In the genomic region with DNA sequence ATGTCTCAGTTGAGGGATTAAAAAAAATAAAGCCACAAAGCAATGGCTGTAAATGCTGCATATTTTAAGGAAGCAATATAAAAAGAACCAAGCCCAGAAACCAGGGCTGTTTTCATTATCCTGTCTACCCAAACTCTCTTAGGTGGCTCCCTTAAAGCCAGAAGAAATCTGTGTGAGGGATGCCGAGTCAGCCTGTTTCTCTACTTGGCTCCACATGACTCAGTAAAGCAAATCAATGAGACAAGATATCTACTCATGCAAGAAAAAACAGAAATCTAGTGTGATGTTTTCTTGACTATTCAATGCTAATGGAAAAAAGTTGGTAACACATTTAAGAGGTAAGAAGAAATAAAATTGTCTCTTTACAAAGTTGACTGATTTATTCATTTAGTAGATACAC, we compare ENCODE assay signal across 2 cellular contexts.
TF ChIP-seq lines count a peak whose summit lies in the region.

No MANE protein-coding gene starts in this region.

TF ChIP-seq in A549, 52 proteins besides CTCF, POLR2A, EP300 and RAD21 (continued from another document):
- no peak for TF ChIP-seq POLR2AphosphoS2 (conservative IDR thresholded peaks at IDR 0.05; ENCODE audit: low read length)

TF ChIP-seq in HCT116, 20 proteins besides CTCF, POLR2A, EP300 and RAD21 (continued from another document):
- TF ChIP-seq, protein P1, sequence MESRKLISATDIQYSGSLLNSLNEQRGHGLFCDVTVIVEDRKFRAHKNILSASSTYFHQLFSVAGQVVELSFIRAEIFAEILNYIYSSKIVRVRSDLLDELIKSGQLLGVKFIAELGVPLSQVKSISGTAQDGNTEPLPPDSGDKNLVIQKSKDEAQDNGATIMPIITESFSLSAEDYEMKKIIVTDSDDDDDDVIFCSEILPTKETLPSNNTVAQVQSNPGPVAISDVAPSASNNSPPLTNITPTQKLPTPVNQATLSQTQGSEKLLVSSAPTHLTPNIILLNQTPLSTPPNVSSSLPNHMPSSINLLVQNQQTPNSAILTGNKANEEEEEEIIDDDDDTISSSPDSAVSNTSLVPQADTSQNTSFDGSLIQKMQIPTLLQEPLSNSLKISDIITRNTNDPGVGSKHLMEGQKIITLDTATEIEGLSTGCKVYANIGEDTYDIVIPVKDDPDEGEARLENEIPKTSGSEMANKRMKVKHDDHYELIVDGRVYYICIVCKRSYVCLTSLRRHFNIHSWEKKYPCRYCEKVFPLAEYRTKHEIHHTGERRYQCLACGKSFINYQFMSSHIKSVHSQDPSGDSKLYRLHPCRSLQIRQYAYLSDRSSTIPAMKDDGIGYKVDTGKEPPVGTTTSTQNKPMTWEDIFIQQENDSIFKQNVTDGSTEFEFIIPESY (IDR thresholded peaks at IDR 0.05; ENCODE audit: extremely low read depth, insufficient replicate concordance, low read length) = no peak
- TF ChIP-seq YY1 (IDR thresholded peaks at IDR 0.05; ENCODE audit: extremely low read depth, insufficient replicate concordance, low read depth, low read length) = no peak
- TF ChIP-seq ZFX (IDR thresholded peaks at IDR 0.05) = no peak
- TF ChIP-seq SIN3A (IDR thresholded peaks at IDR 0.05; ENCODE audit: low read depth) = no peak
- TF ChIP-seq TCF7L2 (IDR thresholded peaks at IDR 0.05; ENCODE audit: borderline replicate concordance, extremely low read depth, insufficient read depth, insufficient read length) = no peak
- no peak for TF ChIP-seq EZH2phosphoT487 (IDR thresholded peaks at IDR 0.05; ENCODE audit: borderline replicate concordance)
- no peak for TF ChIP-seq CEBPB (IDR thresholded peaks at IDR 0.05; ENCODE audit: low read depth)
- no peak for TF ChIP-seq ZNF274 (IDR thresholded peaks at IDR 0.05; ENCODE audit: low read depth, low read length)
- TF ChIP-seq, protein P2, sequence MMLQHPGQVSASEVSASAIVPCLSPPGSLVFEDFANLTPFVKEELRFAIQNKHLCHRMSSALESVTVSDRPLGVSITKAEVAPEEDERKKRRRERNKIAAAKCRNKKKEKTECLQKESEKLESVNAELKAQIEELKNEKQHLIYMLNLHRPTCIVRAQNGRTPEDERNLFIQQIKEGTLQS (IDR thresholded peaks at IDR 0.05) = no peak
- no peak for TF ChIP-seq EZH2 (IDR thresholded peaks at IDR 0.05)
- TF ChIP-seq ELF1 (IDR thresholded peaks at IDR 0.05; ENCODE audit: borderline replicate concordance, low read depth) = no peak
- TF ChIP-seq JUND (IDR thresholded peaks at IDR 0.05) = no peak
- TF ChIP-seq, protein P3, sequence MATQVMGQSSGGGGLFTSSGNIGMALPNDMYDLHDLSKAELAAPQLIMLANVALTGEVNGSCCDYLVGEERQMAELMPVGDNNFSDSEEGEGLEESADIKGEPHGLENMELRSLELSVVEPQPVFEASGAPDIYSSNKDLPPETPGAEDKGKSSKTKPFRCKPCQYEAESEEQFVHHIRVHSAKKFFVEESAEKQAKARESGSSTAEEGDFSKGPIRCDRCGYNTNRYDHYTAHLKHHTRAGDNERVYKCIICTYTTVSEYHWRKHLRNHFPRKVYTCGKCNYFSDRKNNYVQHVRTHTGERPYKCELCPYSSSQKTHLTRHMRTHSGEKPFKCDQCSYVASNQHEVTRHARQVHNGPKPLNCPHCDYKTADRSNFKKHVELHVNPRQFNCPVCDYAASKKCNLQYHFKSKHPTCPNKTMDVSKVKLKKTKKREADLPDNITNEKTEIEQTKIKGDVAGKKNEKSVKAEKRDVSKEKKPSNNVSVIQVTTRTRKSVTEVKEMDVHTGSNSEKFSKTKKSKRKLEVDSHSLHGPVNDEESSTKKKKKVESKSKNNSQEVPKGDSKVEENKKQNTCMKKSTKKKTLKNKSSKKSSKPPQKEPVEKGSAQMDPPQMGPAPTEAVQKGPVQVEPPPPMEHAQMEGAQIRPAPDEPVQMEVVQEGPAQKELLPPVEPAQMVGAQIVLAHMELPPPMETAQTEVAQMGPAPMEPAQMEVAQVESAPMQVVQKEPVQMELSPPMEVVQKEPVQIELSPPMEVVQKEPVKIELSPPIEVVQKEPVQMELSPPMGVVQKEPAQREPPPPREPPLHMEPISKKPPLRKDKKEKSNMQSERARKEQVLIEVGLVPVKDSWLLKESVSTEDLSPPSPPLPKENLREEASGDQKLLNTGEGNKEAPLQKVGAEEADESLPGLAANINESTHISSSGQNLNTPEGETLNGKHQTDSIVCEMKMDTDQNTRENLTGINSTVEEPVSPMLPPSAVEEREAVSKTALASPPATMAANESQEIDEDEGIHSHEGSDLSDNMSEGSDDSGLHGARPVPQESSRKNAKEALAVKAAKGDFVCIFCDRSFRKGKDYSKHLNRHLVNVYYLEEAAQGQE (IDR thresholded peaks at IDR 0.05; ENCODE audit: low read depth) = no peak
- no peak for TF ChIP-seq FOSL1 (IDR thresholded peaks at IDR 0.05; ENCODE audit: low read depth)
- TF ChIP-seq CBX3 (IDR thresholded peaks at IDR 0.05; ENCODE audit: low read depth) = no peak
- no peak for TF ChIP-seq EGR1 (IDR thresholded peaks at IDR 0.05; ENCODE audit: low read depth)
TF ChIP-seq in HCT116: peak in this region for 0.
